1 cellular context compared by ENCODE assay signal in genomic region chr12:12546314-12546772, GRCh38.
TF ChIP-seq lines count a peak whose summit lies in the region.

No MANE protein-coding gene starts in this region.

TF ChIP-seq in HepG2, 621 proteins besides CTCF, POLR2A, EP300 and RAD21 (continued from another document and continues in another):
- TF ChIP-seq SALL1 (CRISPR knock-in tag; IDR thresholded peaks at IDR 0.05) (peak; percentile 89; the same call in 1 of the 2 replicates), TBP (CRISPR knock-in tag; IDR thresholded peaks at IDR 0.05) (no peak), TIGD3 (CRISPR knock-in tag; IDR thresholded peaks at IDR 0.05; ENCODE audit: borderline replicate concordance) (no peak), KDM4B (CRISPR knock-in tag; IDR thresholded peaks at IDR 0.05) (no peak), ZUFSP (CRISPR knock-in tag; IDR thresholded peaks at IDR 0.05; ENCODE audit: borderline replicate concordance) (no peak), KDM6A (CRISPR knock-in tag; IDR thresholded peaks at IDR 0.05; ENCODE audit: low read depth) (peak; percentile 17; the same call in 1 of the 2 replicates), ZNF235 (CRISPR knock-in tag; IDR thresholded peaks at IDR 0.05; ENCODE audit: borderline replicate concordance) (no peak), SNRNP70 (IDR thresholded peaks at IDR 0.05; ENCODE audit: low read depth, low read length) (no peak), FOSL2 (CRISPR knock-in tag; IDR thresholded peaks at IDR 0.05) (peak; percentile 94), ATF7 (IDR thresholded peaks at IDR 0.05) (peak; percentile 73; the same call in 1 of the 2 replicates), ATF7 (CRISPR knock-in tag; IDR thresholded peaks at IDR 0.05) (no peak; the same call in 1 of the 2 replicates), ZFY (CRISPR knock-in tag; IDR thresholded peaks at IDR 0.05) (no peak), PHF21A (CRISPR knock-in tag; IDR thresholded peaks at IDR 0.05) (peak; percentile 75), ZNF337 (CRISPR knock-in tag; IDR thresholded peaks at IDR 0.05; ENCODE audit: borderline replicate concordance, low read depth) (no peak), NPAS2 (CRISPR knock-in tag; IDR thresholded peaks at IDR 0.05; ENCODE audit: borderline replicate concordance) (no peak), GPBP1L1 (CRISPR knock-in tag; IDR thresholded peaks at IDR 0.05) (no peak), ZFP62 (CRISPR knock-in tag; IDR thresholded peaks at IDR 0.05) (no peak), ZNF382 (CRISPR knock-in tag; IDR thresholded peaks at IDR 0.05; ENCODE audit: borderline replicate concordance) (no peak), XRCC5 (optimal IDR thresholded peaks at IDR 0.05; ENCODE audit: low read length) (no peak), CBFB (CRISPR knock-in tag; IDR thresholded peaks at IDR 0.05) (no peak), ZSCAN25 (CRISPR knock-in tag; IDR thresholded peaks at IDR 0.05) (no peak), ZNF546 (CRISPR knock-in tag; conservative IDR thresholded peaks at IDR 0.05) (no peak), NR1H2 (CRISPR knock-in tag; IDR thresholded peaks at IDR 0.05; ENCODE audit: borderline replicate concordance, low read depth) (no peak), PPARG (CRISPR knock-in tag; conservative IDR thresholded peaks at IDR 0.05) (peak; percentile 80; the same call in 1 of the 2 replicates), ZNF280D (CRISPR knock-in tag; IDR thresholded peaks at IDR 0.05) (no peak), ZNF460 (CRISPR knock-in tag; IDR thresholded peaks at IDR 0.05; ENCODE audit: borderline replicate concordance) (no peak; the same call in 1 of the 2 replicates), TEF (CRISPR knock-in tag; IDR thresholded peaks at IDR 0.05) (no peak), ZNF10 (CRISPR knock-in tag; IDR thresholded peaks at IDR 0.05; ENCODE audit: borderline replicate concordance, low read depth) (no peak), RERE (CRISPR knock-in tag; IDR thresholded peaks at IDR 0.05; ENCODE audit: low read depth) (peak; percentile 66; the same call in 1 of the 2 replicates), ZNF180 (CRISPR knock-in tag; IDR thresholded peaks at IDR 0.05; ENCODE audit: borderline replicate concordance, low read depth) (no peak), MLXIP (CRISPR knock-in tag; IDR thresholded peaks at IDR 0.05; ENCODE audit: borderline replicate concordance) (no peak), ZNF232 (CRISPR knock-in tag; IDR thresholded peaks at IDR 0.05; ENCODE audit: borderline replicate concordance) (peak; percentile 54; the same call in 1 of the 2 replicates), STAT6 (CRISPR knock-in tag; IDR thresholded peaks at IDR 0.05; ENCODE audit: borderline replicate concordance) (no peak; the same call in 1 of the 2 replicates), HIC2 (CRISPR knock-in tag; IDR thresholded peaks at IDR 0.05; ENCODE audit: low read depth) (no peak), NRL (CRISPR knock-in tag; IDR thresholded peaks at IDR 0.05; ENCODE audit: borderline replicate concordance) (no peak), ZNF33B (CRISPR knock-in tag; IDR thresholded peaks at IDR 0.05) (no peak), SMC3 (IDR thresholded peaks at IDR 0.05; ENCODE audit: low read length) (no peak)
